ENCODE assay signal across 15 cellular contexts in the genomic region with DNA sequence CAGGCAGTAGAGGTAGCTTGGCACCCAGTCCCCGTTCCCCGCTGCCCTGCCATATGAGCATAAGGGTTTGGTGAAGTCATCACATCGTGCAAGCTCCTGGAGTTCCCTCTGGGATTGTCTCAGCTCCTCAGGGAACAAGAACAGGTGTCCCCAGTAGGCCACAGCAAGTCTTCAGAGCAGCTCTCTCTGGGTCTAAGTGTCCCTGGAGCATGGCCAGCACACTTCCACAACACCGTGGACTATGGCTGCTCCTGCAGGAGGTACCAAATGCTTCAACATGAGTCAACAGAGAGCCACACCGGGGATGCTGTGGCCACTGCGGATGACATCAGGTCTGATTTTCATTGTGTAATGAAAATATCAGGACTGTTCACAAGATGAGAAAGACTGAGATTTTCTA. TPM values are rescaled to one million over a fixed set of nuclear protein-coding genes. Genes with fewer than 3 reads are reported as not detected.
A peak's percentile ranks its signal among the peaks of the same experiment; 100 is the strongest.
DNase-seq lines count a peak whose midpoint lies in the region; ATAC-seq and TF ChIP-seq lines count a peak whose summit lies in the region.
"Had no signal": no experiment of that assay in that cellular context is flagged by ENCODE, and none has a peak within 500 bp of the region (broad histone marks: within the 10 kb centered on the region; RNA-seq: fewer than 3 reads in every experiment).

No MANE protein-coding gene starts in this region.

- H3K27ac ChIP-seq in cingulate gyrus (ENCODE audit: low read depth, low read length) (peak overlapping the region; percentile 83), ascending aorta (no peak overlapping the region)
- H3K27ac ChIP-seq: hepatocyte had no signal

- H3K27ac Mint-ChIP-seq in activated CD4-positive, alpha-beta T cell treated with anti-CD3 and anti-CD28 coated beads, Interleukin-2, amount 10 ng/mL, durations not matched to agents 24 days and 14 days: peak overlapping the region; percentile 56
- H3K27ac Mint-ChIP-seq in activated CD4-positive, alpha-beta T cell treated with anti-CD3 and anti-CD28 coated beads, Interleukin-2, amount 10 ng/mL, durations not matched to agents 7 days and 5 days: no peak overlapping the region
- peak overlapping the region; percentile 55 for H3K27ac Mint-ChIP-seq in stimulated activated memory B cell treated with anti-CD40 and anti-IgM and Interleukin-4, amounts not matched to agents 10 μg/mL and 1 μg/mL and 100 μg/mL, for 72 hours
- no peak overlapping the region for H3K27ac Mint-ChIP-seq in type B pancreatic cell
- H3K27ac Mint-ChIP-seq: GM23338, IgD-negative memory B cell had no signal

- no peaks in the 10 kb centered on the region for H3K9me3 ChIP-seq in ascending aorta
- H3K9me3 ChIP-seq: mucosa of descending colon had no signal

- intact Hi-C loops in activated CD4-positive, alpha-beta T cell treated with anti-CD3 and anti-CD28 coated beads, Interleukin-2, amount 10 ng/mL, durations not matched to agents 24 days and 14 days (cut with micrococcal nuclease): no loop called here
- intact Hi-C loops in ascending aorta (cut with DNase I): no loop called here

- peaks cover 3 to 24% of the 10 kb centered on the region in 2 donors for H3K36me3 ChIP-seq in ascending aorta

- no peak for ATAC-seq in stimulated activated memory B cell treated with anti-CD40 and anti-IgM and Interleukin-4, amounts not matched to agents 10 μg/mL and 1 μg/mL and 100 μg/mL, for 72 hours
- ATAC-seq: GM23338 had no signal

- POLR2A ChIA-PET in activated CD4-positive, alpha-beta T cell treated with anti-CD3 and anti-CD28 coated beads, Interleukin-2, amount 10 ng/mL, durations not matched to agents 7 days and 5 days (lab: Charles Lee): no interaction called here

- TF ChIP-seq CTCF in type B pancreatic cell (conservative IDR thresholded peaks at IDR 0.05) (no peak), ascending aorta (IDR thresholded peaks at IDR 0.05) (no peak)

- peaks cover 10% of the 10 kb centered on the region for H3K4me1 Mint-ChIP-seq in activated CD4-positive, alpha-beta T cell treated with anti-CD3 and anti-CD28 coated beads, Interleukin-2, amount 10 ng/mL, durations not matched to agents 24 days and 14 days
- no peaks in the 10 kb centered on the region for H3K4me1 Mint-ChIP-seq in activated CD4-positive, alpha-beta T cell treated with anti-CD3 and anti-CD28 coated beads, Interleukin-2, amount 10 ng/mL, durations not matched to agents 7 days and 5 days
- H3K4me1 Mint-ChIP-seq in stimulated activated memory B cell treated with anti-CD40 and anti-IgM and Interleukin-4, amounts not matched to agents 10 μg/mL and 1 μg/mL and 100 μg/mL, for 72 hours: peaks cover 22% of the 10 kb centered on the region
- H3K4me1 Mint-ChIP-seq in type B pancreatic cell (ENCODE audit: unreplicated experiment): peaks cover 4% of the 10 kb centered on the region
- H3K4me1 Mint-ChIP-seq: GM23338 had no signal

- no peaks in the 10 kb centered on the region for H3K9me3 Mint-ChIP-seq in activated CD4-positive, alpha-beta T cell treated with anti-CD3 and anti-CD28 coated beads, Interleukin-2, amount 10 ng/mL, durations not matched to agents 24 days and 14 days
- H3K9me3 Mint-ChIP-seq in activated CD4-positive, alpha-beta T cell treated with anti-CD3 and anti-CD28 coated beads, Interleukin-2, amount 10 ng/mL, durations not matched to agents 7 days and 5 days: no peaks in the 10 kb centered on the region
- no peaks in the 10 kb centered on the region for H3K9me3 Mint-ChIP-seq in stimulated activated memory B cell treated with anti-CD40 and anti-IgM and Interleukin-4, amounts not matched to agents 10 μg/mL and 1 μg/mL and 100 μg/mL, for 72 hours
- H3K9me3 Mint-ChIP-seq in type B pancreatic cell: no peaks in the 10 kb centered on the region
- H3K9me3 Mint-ChIP-seq: GM23338, IgD-negative memory B cell had no signal

- H3K4me3 Mint-ChIP-seq in activated CD4-positive, alpha-beta T cell treated with anti-CD3 and anti-CD28 coated beads, Interleukin-2, amount 10 ng/mL, durations not matched to agents 24 days and 14 days: no peak overlapping the region
- H3K4me3 Mint-ChIP-seq in activated CD4-positive, alpha-beta T cell treated with anti-CD3 and anti-CD28 coated beads, Interleukin-2, amount 10 ng/mL, durations not matched to agents 7 days and 5 days: no peak overlapping the region
- H3K4me3 Mint-ChIP-seq in stimulated activated memory B cell treated with anti-CD40 and anti-IgM and Interleukin-4, amounts not matched to agents 10 μg/mL and 1 μg/mL and 100 μg/mL, for 72 hours: no peak overlapping the region
- no peak overlapping the region for H3K4me3 Mint-ChIP-seq in type B pancreatic cell
- H3K4me3 Mint-ChIP-seq: GM23338, IgD-negative memory B cell had no signal

- no peaks in the 10 kb centered on the region for H3K4me1 ChIP-seq in ascending aorta

- H3K36me3 Mint-ChIP-seq in activated CD4-positive, alpha-beta T cell treated with anti-CD3 and anti-CD28 coated beads, Interleukin-2, amount 10 ng/mL, durations not matched to agents 24 days and 14 days (ENCODE audit: low read depth): peaks cover 8% of the 10 kb centered on the region
- H3K36me3 Mint-ChIP-seq in activated CD4-positive, alpha-beta T cell treated with anti-CD3 and anti-CD28 coated beads, Interleukin-2, amount 10 ng/mL, durations not matched to agents 7 days and 5 days (ENCODE audit: low read depth): peaks cover 4% of the 10 kb centered on the region
- peaks cover 51% of the 10 kb centered on the region for H3K36me3 Mint-ChIP-seq in stimulated activated memory B cell treated with anti-CD40 and anti-IgM and Interleukin-4, amounts not matched to agents 10 μg/mL and 1 μg/mL and 100 μg/mL, for 72 hours
- peaks cover 15% of the 10 kb centered on the region for H3K36me3 Mint-ChIP-seq in type B pancreatic cell

- no peak overlapping the region for H3K4me3 ChIP-seq in ascending aorta
- H3K4me3 ChIP-seq: GM23338, hepatocyte, mucosa of descending colon, skin epidermis had no signal

- no peaks in the 10 kb centered on the region for H3K27me3 Mint-ChIP-seq in activated CD4-positive, alpha-beta T cell treated with anti-CD3 and anti-CD28 coated beads, Interleukin-2, amount 10 ng/mL, durations not matched to agents 24 days and 14 days
- H3K27me3 Mint-ChIP-seq in activated CD4-positive, alpha-beta T cell treated with anti-CD3 and anti-CD28 coated beads, Interleukin-2, amount 10 ng/mL, durations not matched to agents 7 days and 5 days: no peaks in the 10 kb centered on the region
- no peaks in the 10 kb centered on the region for H3K27me3 Mint-ChIP-seq in stimulated activated memory B cell treated with anti-CD40 and anti-IgM and Interleukin-4, amounts not matched to agents 10 μg/mL and 1 μg/mL and 100 μg/mL, for 72 hours
- H3K27me3 Mint-ChIP-seq in type B pancreatic cell: no peaks in the 10 kb centered on the region
- H3K27me3 Mint-ChIP-seq: IgD-negative memory B cell had no signal

- H3K27me3 ChIP-seq in ascending aorta: no peaks in the 10 kb centered on the region
- H3K27me3 ChIP-seq: hepatocyte had no signal

- DNase-seq in activated CD4-positive, alpha-beta T cell treated with anti-CD3 and anti-CD28 coated beads, Interleukin-2, amount 10 ng/mL, durations not matched to agents 24 days and 14 days: no peak
- no peak for DNase-seq in activated CD4-positive, alpha-beta T cell treated with anti-CD3 and anti-CD28 coated beads, Interleukin-2, amount 10 ng/mL, durations not matched to agents 7 days and 5 days
- DNase-seq in NCI-H69 (lab: John Stamatoyannopoulos, UW): peak; percentile 12
- no peak for DNase-seq in type B pancreatic cell (ENCODE audit: extremely low spot score, unreplicated experiment)
- no peak for DNase-seq in COLO829 (ENCODE audit: low spot score)
- no peak for DNase-seq in ascending aorta (ENCODE audit: low spot score in 2 of 2)
- DNase-seq: activated naive CD4-positive, alpha-beta T cell treated with anti-CD3 and anti-CD28 coated beads, Interleukin-2, amount 50 U/mL, for 16 hours; mucosa of descending colon; SHP77 had no signal

- CTCF ChIA-PET in activated CD4-positive, alpha-beta T cell treated with anti-CD3 and anti-CD28 coated beads, Interleukin-2, amount 10 ng/mL, durations not matched to agents 7 days and 5 days (lab: Charles Lee): interaction anchor here (1.3 kb wide), 1 partner anchor 46 kb away, joined by 3 read pairs; no protein-coding TSS in a partner anchor

RNA-seq across cellular contexts. Expression of a gene that starts 23.1 kb away (rescaled TPM):
- 9.8 and 10.8 TPM in 2 replicates for total RNA-seq in activated CD4-positive, alpha-beta T cell treated with anti-CD3 and anti-CD28 coated beads, Interleukin-2, amount 10 ng/mL, durations not matched to agents 24 days and 14 days
- total RNA-seq in activated CD4-positive, alpha-beta T cell treated with anti-CD3 and anti-CD28 coated beads, Interleukin-2, amount 10 ng/mL, durations not matched to agents 7 days and 5 days: 1 to 10 TPM; 4.1 to 5.0 TPM
- total RNA-seq in type B pancreatic cell (ENCODE audit: low replicate concordance): 15.7 and 25.4 TPM in 2 replicates
- 6.9 TPM for total RNA-seq in ascending aorta

RNA-seq across cellular contexts. Expression of a gene that starts 45.3 kb away (rescaled TPM):
- 22.7 and 25.2 TPM in 2 replicates for total RNA-seq in activated CD4-positive, alpha-beta T cell treated with anti-CD3 and anti-CD28 coated beads, Interleukin-2, amount 10 ng/mL, durations not matched to agents 24 days and 14 days
- 10 to 100 TPM; 12.7 to 15.4 TPM for total RNA-seq in activated CD4-positive, alpha-beta T cell treated with anti-CD3 and anti-CD28 coated beads, Interleukin-2, amount 10 ng/mL, durations not matched to agents 7 days and 5 days
- 22.1 and 23.3 TPM in 2 replicates for total RNA-seq in type B pancreatic cell (ENCODE audit: low replicate concordance)
- 32.5 TPM for total RNA-seq in ascending aorta

RNA-seq across cellular contexts. Expression of a gene that starts 45.6 kb away (rescaled TPM):
- total RNA-seq in activated CD4-positive, alpha-beta T cell treated with anti-CD3 and anti-CD28 coated beads, Interleukin-2, amount 10 ng/mL, durations not matched to agents 24 days and 14 days: 9.7 and 11.5 TPM in 2 replicates
- 1 to 10 TPM; 6.2 to 7.0 TPM for total RNA-seq in activated CD4-positive, alpha-beta T cell treated with anti-CD3 and anti-CD28 coated beads, Interleukin-2, amount 10 ng/mL, durations not matched to agents 7 days and 5 days
- total RNA-seq in type B pancreatic cell (ENCODE audit: low replicate concordance) (10.6 and 11.4 TPM in 2 replicates), ascending aorta (0.53 TPM)

RNA-seq across cellular contexts. Expression of a gene that starts 50.0 kb away (rescaled TPM):
- not detected in 2 replicates for total RNA-seq in activated CD4-positive, alpha-beta T cell treated with anti-CD3 and anti-CD28 coated beads, Interleukin-2, amount 10 ng/mL, durations not matched to agents 24 days and 14 days
- not detected for total RNA-seq in activated CD4-positive, alpha-beta T cell treated with anti-CD3 and anti-CD28 coated beads, Interleukin-2, amount 10 ng/mL, durations not matched to agents 7 days and 5 days
- total RNA-seq in type B pancreatic cell (ENCODE audit: low replicate concordance) (not detected in 2 replicates), ascending aorta (10.0 TPM)
- total RNA-seq: GM23338 had no signal

Comparison
In these comparisons a context has a peak if more than half of its experiments do, and no peak if none do; other contexts are left out.
1. H3K27ac Mint-ChIP-seq: peak in activated CD4-positive, alpha-beta T cell treated with anti-CD3 and anti-CD28 coated beads, Interleukin-2, amount 10 ng/mL, durations not matched to agents 24 days and 14 days (single experiment) and stimulated activated memory B cell treated with anti-CD40 and anti-IgM and Interleukin-4, amounts not matched to agents 10 μg/mL and 1 μg/mL and 100 μg/mL, for 72 hours (single experiment); none in activated CD4-positive, alpha-beta T cell treated with anti-CD3 and anti-CD28 coated beads, Interleukin-2, amount 10 ng/mL, durations not matched to agents 7 days and 5 days (single experiment) and type B pancreatic cell (single experiment).